Comparison of ENCODE assay signal across 19 cellular contexts in the genomic region with DNA sequence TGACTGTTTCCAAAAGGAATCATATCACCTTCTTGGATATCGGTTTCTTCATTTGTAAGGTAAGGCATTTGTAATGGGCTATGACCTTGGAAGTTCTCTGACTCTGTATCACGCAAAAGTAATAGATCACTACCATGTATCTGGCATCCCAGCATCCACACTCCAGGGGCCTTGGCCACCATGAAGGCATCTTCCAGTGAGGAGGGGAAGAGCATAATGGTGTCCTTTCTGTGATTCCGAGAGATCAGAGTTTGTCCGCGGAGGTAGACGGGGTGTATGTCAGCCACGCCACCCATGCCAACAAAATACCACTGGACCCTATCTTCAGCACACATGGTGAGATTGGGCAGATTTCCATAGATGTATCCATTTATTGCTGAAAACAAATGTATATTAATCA. TPM values are rescaled to one million over a fixed set of nuclear protein-coding genes. Genes with fewer than 3 reads are reported as not detected.
A peak's percentile ranks its signal among the peaks of the same experiment; 100 is the strongest.
DNase-seq lines count a peak whose midpoint lies in the region; ATAC-seq and TF ChIP-seq lines count a peak whose summit lies in the region.
"Had no signal": no experiment of that assay in that cellular context is flagged by ENCODE, and none has a peak within 500 bp of the region (broad histone marks: within the 10 kb centered on the region; RNA-seq: fewer than 3 reads in every experiment).

No MANE protein-coding gene starts in this region.

- DNase-seq in SK-N-SH: no peak
- DNase-seq in Panc1 (ENCODE audit: low read depth, low spot score): no peak
- no peak for DNase-seq in mesenchymal stem cell
- no peak for DNase-seq in NOMO-1 (lab: John Stamatoyannopoulos, UW; ENCODE audit: unreplicated experiment in 2 of 2)
- DNase-seq in NCI-H526 treated with DMSO at 0.1 percent for 48 hours (lab: John Stamatoyannopoulos, UW): no peak
- DNase-seq: CD4-positive, alpha-beta memory T cell; DMS153; DMS79; GDM1 had no signal

- no peak for TF ChIP-seq RAD21 in SK-N-SH (IDR thresholded peaks at IDR 0.05; ENCODE audit: low read length)

- no peak overlapping the region for H3K18ac ChIP-seq in mesenchymal stem cell (ENCODE audit: low read depth in 1 of 2, low read length in 2 of 2)

- H3K79me2 ChIP-seq in SK-N-SH (ENCODE audit: insufficient read depth): no peaks in the 10 kb centered on the region

- no peak overlapping the region for H3K9ac ChIP-seq in SK-N-SH
- H3K9ac ChIP-seq in mesenchymal stem cell (ENCODE audit: low read length): peak overlapping the region; percentile 43
- H3K9ac ChIP-seq: BLaER1 had no signal

- H3K4me2 ChIP-seq in SK-N-SH: 0 out of 2 replicates have a peak overlapping the region, but pooled peaks have one; percentile 22
- no peak overlapping the region for H3K4me2 ChIP-seq in mesenchymal stem cell (ENCODE audit: low read length, poor library complexity, severe bottlenecking)
- H3K4me2 ChIP-seq: A549, BLaER1 had no signal

- no peaks in the 10 kb centered on the region for H4K20me1 ChIP-seq in SK-N-SH (ENCODE audit: insufficient read depth)
- H4K20me1 ChIP-seq: BLaER1 had no signal

- CTCF ChIA-PET in SK-N-SH (lab: Yijun Ruan, JAX): interaction anchor here (0.9 to 2.1 kb wide), 2 partner anchors 140 to 315 kb away, joined by 3 to 5 read pairs; a partner anchor contains a TSS
- CTCF ChIA-PET in Panc1 (lab: Charles Lee): interaction anchor here (0.6 kb wide), 1 partner anchor 9 kb away, joined by 3 read pairs; no protein-coding TSS in a partner anchor

- no peak overlapping the region for H3K4ac ChIP-seq in mesenchymal stem cell (ENCODE audit: low read depth in 1 of 2, low read length in 2 of 2)

- no peaks in the 10 kb centered on the region for H3F3A ChIP-seq in SK-N-SH (replicated peaks; ENCODE audit: insufficient read depth)

- peak overlapping the region; percentile 6 for H4K91ac ChIP-seq in mesenchymal stem cell (ENCODE audit: low read length)

- in situ Hi-C loops in Panc1 (cut with HindIII; ENCODE audit: low pct_unique_long_range_greater_than_20kb, low sequenced_read_pairs): no loop called here

- no peak overlapping the region for H2AFZ ChIP-seq in SK-N-SH (ENCODE audit: low read depth)
- no peak overlapping the region for H2AFZ ChIP-seq in mesenchymal stem cell (ENCODE audit: low read depth, low read length)

- H3K4me1 ChIP-seq in SK-N-SH (ENCODE audit: control insufficient read depth in 1 of 2, insufficient read depth in 2 of 2, low read depth in 1 of 2, low read length in 1 of 2) (peaks cover 0 to 4% of the 10 kb centered on the region in 2 experiments; a peak in 1 of 4 replicates), Panc1 (ENCODE audit: control insufficient read depth, insufficient read depth, low read length) (peaks cover 5% of the 10 kb centered on the region; the same call in 1 of the 2 replicates), mesenchymal stem cell (ENCODE audit: control insufficient read depth, insufficient read depth, low read depth, low read length) (no peaks in the 10 kb centered on the region)

- H2BK120ac ChIP-seq in mesenchymal stem cell (ENCODE audit: low read depth, low read length): no peak overlapping the region

- H3K9me3 ChIP-seq in SK-N-SH (no peaks in the 10 kb centered on the region), Panc1 (ENCODE audit: control insufficient read depth, insufficient read depth, low read depth, low read length) (no peaks in the 10 kb centered on the region; the same call in 1 of the 2 replicates), mesenchymal stem cell (ENCODE audit: control insufficient read depth, low read length) (no peaks in the 10 kb centered on the region)
- H3K9me3 ChIP-seq: A549, BLaER1 had no signal

- intact Hi-C loops in Panc1 (cut with micrococcal nuclease; ENCODE audit: unreplicated experiment): loop anchor here (5.0 kb wide), 1 partner anchor 312 kb away; no protein-coding TSS in a partner anchor

- POLR2A ChIA-PET in SK-N-SH (lab: Yijun Ruan, JAX) (no interaction called here), Panc1 (lab: Charles Lee) (no interaction called here)

- H3K27me3 ChIP-seq in SK-N-SH (ENCODE audit: insufficient read depth) (no peaks in the 10 kb centered on the region), Panc1 (ENCODE audit: control insufficient read depth, insufficient read depth, low read length) (no peaks in the 10 kb centered on the region), mesenchymal stem cell (ENCODE audit: control insufficient read depth in 1 of 2, insufficient read depth in 1 of 2, low read length in 2 of 2) (no peaks in the 10 kb centered on the region)
- H3K27me3 ChIP-seq: BLaER1 had no signal

- H3K27ac ChIP-seq in SK-N-SH (ENCODE audit: low read depth in 2 of 2, low read length in 1 of 2) (peak overlapping the region in 1 of 2 experiments; percentile 26; a peak in 1 of 4 replicates), Panc1 (ENCODE audit: low read length) (peak overlapping the region; percentile 71), mesenchymal stem cell (ENCODE audit: low read length, poor library complexity, severe bottlenecking) (no peak overlapping the region)
- H3K27ac ChIP-seq: 22Rv1, A549, BLaER1, HL-60 had no signal

- H3K9me2 ChIP-seq in SK-N-SH: no peaks in the 10 kb centered on the region

- no peak overlapping the region for H2BK15ac ChIP-seq in mesenchymal stem cell (ENCODE audit: low read depth, poor library complexity, severe bottlenecking)

- H3K4me3 ChIP-seq in SK-N-SH (ENCODE audit: low read depth in 2 of 2, low read length in 1 of 2) (no peak overlapping the region), Panc1 (ENCODE audit: low read depth in 2 of 2, low read length in 2 of 2) (no peak overlapping the region), mesenchymal stem cell (ENCODE audit: insufficient read depth in 1 of 2, low read depth in 1 of 2, low read length in 2 of 2) (no peak overlapping the region)
- H3K4me3 ChIP-seq: A549, BLaER1, K562 had no signal

- no peak overlapping the region for H2BK5ac ChIP-seq in mesenchymal stem cell (ENCODE audit: low read depth, low read length, poor library complexity, severe bottlenecking)

- no peaks in the 10 kb centered on the region for H3K36me3 ChIP-seq in SK-N-SH (replicated peaks in 1 of 2; ENCODE audit: control insufficient read depth in 1 of 2, insufficient read depth in 2 of 2, low read length in 1 of 2)
- H3K36me3 ChIP-seq in Panc1 (ENCODE audit: control insufficient read depth, insufficient read depth, low read length): no peaks in the 10 kb centered on the region
- no peaks in the 10 kb centered on the region for H3K36me3 ChIP-seq in mesenchymal stem cell (ENCODE audit: control insufficient read depth in 1 of 2, insufficient read depth in 2 of 2, low read depth in 1 of 2, low read length in 2 of 2)
- H3K36me3 ChIP-seq: BLaER1 had no signal

- H3K23ac ChIP-seq in mesenchymal stem cell (ENCODE audit: low read length in 2 of 2): no peak overlapping the region

- H4K8ac ChIP-seq in mesenchymal stem cell (ENCODE audit: low read length): no peak overlapping the region

- H3K14ac ChIP-seq in mesenchymal stem cell (ENCODE audit: low read length in 2 of 2): no peak overlapping the region

- TF ChIP-seq CTCF in SK-N-SH (IDR thresholded peaks at IDR 0.05) (no peak), Panc1 (IDR thresholded peaks at IDR 0.05) (no peak)

- no peak for TF ChIP-seq EP300 in SK-N-SH (IDR thresholded peaks at IDR 0.05; ENCODE audit: borderline replicate concordance in 1 of 2, low read depth in 1 of 2, low read length in 1 of 2)

- WGBS in SK-N-SH (ENCODE audit: low lambda C conversion rate): 99% methylated on average over 7 of the region's 7 CpGs
- 100% methylated on average over 4 of the region's 7 CpGs for WGBS in mesenchymal stem cell

- no peak overlapping the region for H2AK5ac ChIP-seq in mesenchymal stem cell (ENCODE audit: low read length, severe bottlenecking)

- no TSS peak for BruUV-seq in Panc1 (replicated peaks; lab: Mats Ljungman, UMichigan)

- H3K79me1 ChIP-seq in mesenchymal stem cell (replicated peaks; ENCODE audit: low read length, poor library complexity, severe bottlenecking): no peaks in the 10 kb centered on the region

- ATAC-seq in SK-N-SH treated with all-trans-retinoic acid at 6 μM for 48 hours (no peak), Panc1 (no peak), HG02588 (IDR thresholded peaks at IDR 0.05; ENCODE audit: unreplicated experiment) (no peak)
- ATAC-seq: A549, K562 had no signal

- H2BK12ac ChIP-seq in mesenchymal stem cell (ENCODE audit: low read length in 2 of 2): peak overlapping the region in 1 of 2 experiments; percentile 46

TF ChIP-seq in SK-N-SH, 30 proteins besides CTCF, POLR2A, EP300 and RAD21 (continues in another document):
- TF ChIP-seq TAF1 (IDR thresholded peaks at IDR 0.05; ENCODE audit: borderline replicate concordance, low read depth, low read length) (no peak), YY1 (IDR thresholded peaks at IDR 0.05; ENCODE audit: low read depth) (no peak), FOSL2 (IDR thresholded peaks at IDR 0.05; ENCODE audit: borderline replicate concordance, low read depth) (no peak)
- TF ChIP-seq, protein P1, sequence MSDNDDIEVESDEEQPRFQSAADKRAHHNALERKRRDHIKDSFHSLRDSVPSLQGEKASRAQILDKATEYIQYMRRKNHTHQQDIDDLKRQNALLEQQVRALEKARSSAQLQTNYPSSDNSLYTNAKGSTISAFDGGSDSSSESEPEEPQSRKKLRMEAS (IDR thresholded peaks at IDR 0.05; ENCODE audit: low read depth): no peak

TF ChIP-seq in SK-N-SH treated with all-trans-retinoic acid at 6 μM for 48 hours, 23 proteins besides CTCF, POLR2A, EP300 and RAD21:
- no peak for TF ChIP-seq BACH2 (CRISPR knock-in tag; IDR thresholded peaks at IDR 0.05; ENCODE audit: borderline replicate concordance)
- TF ChIP-seq PPARA (CRISPR knock-in tag; IDR thresholded peaks at IDR 0.05; ENCODE audit: borderline replicate concordance): no peak
- TF ChIP-seq ZC3H10 (CRISPR knock-in tag; IDR thresholded peaks at IDR 0.05): no peak
- no peak for TF ChIP-seq ISL1 (CRISPR knock-in tag; IDR thresholded peaks at IDR 0.05)
- TF ChIP-seq, protein P2, sequence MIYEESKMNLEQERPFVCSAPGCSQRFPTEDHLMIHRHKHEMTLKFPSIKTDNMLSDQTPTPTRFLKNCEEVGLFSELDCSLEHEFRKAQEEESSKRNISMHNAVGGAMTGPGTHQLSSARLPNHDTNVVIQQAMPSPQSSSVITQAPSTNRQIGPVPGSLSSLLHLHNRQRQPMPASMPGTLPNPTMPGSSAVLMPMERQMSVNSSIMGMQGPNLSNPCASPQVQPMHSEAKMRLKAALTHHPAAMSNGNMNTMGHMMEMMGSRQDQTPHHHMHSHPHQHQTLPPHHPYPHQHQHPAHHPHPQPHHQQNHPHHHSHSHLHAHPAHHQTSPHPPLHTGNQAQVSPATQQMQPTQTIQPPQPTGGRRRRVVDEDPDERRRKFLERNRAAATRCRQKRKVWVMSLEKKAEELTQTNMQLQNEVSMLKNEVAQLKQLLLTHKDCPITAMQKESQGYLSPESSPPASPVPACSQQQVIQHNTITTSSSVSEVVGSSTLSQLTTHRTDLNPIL (CRISPR knock-in tag; IDR thresholded peaks at IDR 0.05; ENCODE audit: low read depth): no peak

RNA-seq across cellular contexts. Expression of a gene that starts 48.1 kb away (rescaled TPM):
- not detected in 2 replicates for polyA plus RNA-seq in SK-N-SH (2012; rRNA removed)
- 0.03 and 0.12 TPM in 2 replicates for polyA plus RNA-seq in SK-N-SH (2012; cell fraction: cytosol; rRNA removed)
- polyA plus RNA-seq in SK-N-SH (2012; cell fraction: nucleus; rRNA removed): 0.02 TPM in 1 of 2 replicates, not detected in the other
- total RNA-seq in Panc1 (2021; ENCODE audit: unreplicated experiment): 5.8 TPM
- polyA plus RNA-seq in Panc1 (2012; ENCODE audit: insufficient read length): 15.2 TPM
- polyA plus RNA-seq in mesenchymal stem cell (2013, experiment 1 of 2): 0.04 TPM
- 0.15 TPM for polyA plus RNA-seq in mesenchymal stem cell (2013, experiment 2 of 2)
- total RNA-seq: CD4-positive, alpha-beta memory T cell; Daoy; HT1080 had no signal
- polyA plus RNA-seq: CD14-positive monocyte had no signal
